Comparison of ENCODE assay signal across 8 cellular contexts in the genomic region with DNA sequence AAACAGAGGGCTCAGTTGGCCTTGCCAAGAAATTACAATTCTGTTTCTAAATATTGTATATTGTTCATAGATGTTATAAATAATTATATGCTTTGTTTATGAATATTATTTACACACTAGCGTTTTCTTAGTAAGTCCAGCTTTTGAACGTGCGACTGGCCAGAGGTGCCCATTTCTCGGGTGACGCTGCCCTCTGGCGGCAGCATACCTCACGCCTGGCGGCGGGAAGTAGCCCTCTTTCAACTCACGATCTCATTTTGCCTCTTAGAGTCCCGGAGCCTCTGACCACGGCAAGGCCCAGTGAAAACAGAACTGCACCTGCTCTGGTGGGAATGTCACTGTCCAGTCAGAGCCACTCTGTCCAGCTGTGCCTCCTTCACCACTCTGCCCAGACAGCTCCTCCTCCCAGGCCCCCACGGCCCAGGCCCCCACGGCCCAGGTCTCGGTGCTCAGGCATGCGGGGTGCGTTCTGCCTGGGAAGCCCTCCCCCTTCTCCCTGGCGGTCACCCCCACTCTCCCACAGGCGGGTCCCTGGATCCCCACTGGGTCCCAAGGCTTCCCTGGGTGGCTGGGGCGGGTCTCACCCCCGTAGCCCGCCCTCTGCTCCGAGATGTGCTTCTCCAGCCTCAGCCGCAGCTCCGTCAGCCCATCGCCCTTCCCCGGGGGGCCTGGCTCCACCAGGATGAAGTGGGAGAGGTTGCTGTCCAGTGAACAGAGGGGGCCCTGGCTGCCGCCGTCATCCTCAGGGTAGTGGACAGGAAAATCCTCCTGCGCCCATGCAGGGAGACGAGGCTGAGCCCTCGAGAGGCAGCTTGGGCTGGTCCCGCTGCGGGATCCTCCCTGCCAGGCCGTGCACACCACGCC. TPM values are rescaled to one million over a fixed set of nuclear protein-coding genes. Genes with fewer than 3 reads are reported as not detected.
DNase-seq lines count a peak whose midpoint lies in the region; ATAC-seq and TF ChIP-seq lines count a peak whose summit lies in the region.

No MANE protein-coding gene starts in this region.

- TF ChIP-seq POLR2A in Peyer's patch (IDR thresholded peaks at IDR 0.05): no peak
- no peak for TF ChIP-seq POLR2A in upper lobe of left lung (IDR thresholded peaks at IDR 0.05)

- H3K4me3 Mint-ChIP-seq in CD8-positive, alpha-beta memory T cell: no peak overlapping the region

- no peaks in the 10 kb centered on the region for H3K27me3 Mint-ChIP-seq in CD8-positive, alpha-beta memory T cell

- H3K27ac Mint-ChIP-seq in CD8-positive, alpha-beta memory T cell: peak overlapping the region in 1 of 8 donors; percentile 33

- no peak for ATAC-seq in foreskin keratinocyte
- peak; percentile 65 to 87 for ATAC-seq in upper lobe of left lung (ENCODE audit: low FRiP score in 2 of 2)
- no peak for ATAC-seq in GM21367 (IDR thresholded peaks at IDR 0.05; ENCODE audit: unreplicated experiment)

- no peaks in the 10 kb centered on the region for H3K9me3 Mint-ChIP-seq in CD8-positive, alpha-beta memory T cell

- no peak overlapping the region for H3K27ac ChIP-seq in CD8-positive, alpha-beta memory T cell (ENCODE audit: low read depth, low read length)
- H3K27ac ChIP-seq in Peyer's patch (no peak overlapping the region), foreskin keratinocyte (no peak overlapping the region), upper lobe of left lung (peak overlapping the region in 1 of 4 donors; percentile 28)

- H3K4me3 ChIP-seq in CD8-positive, alpha-beta memory T cell (ENCODE audit: low read length): no peak overlapping the region
- H3K4me3 ChIP-seq in Peyer's patch: peak overlapping the region in 2 of 4 donors; percentile 27 to 38
- H3K4me3 ChIP-seq in upper lobe of left lung: no peak overlapping the region

- DNase-seq in CD8-positive, alpha-beta memory T cell: peak; percentile 47 to 70 (median 50)
- DNase-seq in HPDE6-E6E7 (ENCODE audit: extremely low spot score) (peak; percentile 69), Peyer's patch (peak; percentile 69 to 89 (median 85)), foreskin keratinocyte (peak in 1 of 2 donors; percentile 18), nucleus accumbens (lab: John Stamatoyannopoulos, UW) (peak in 38 of 56 donors; percentile 1 to 78 (median 34)), upper lobe of left lung (peak; percentile 76 to 93)
- peak; percentile 84 for DNase-seq in activated effector memory CD4-positive, alpha-beta T cell treated with anti-CD3 and anti-CD28 coated beads, Interleukin-2, amount 50 U/mL, for 16 hours

- POLR2A ChIA-PET in CD8-positive, alpha-beta memory T cell (lab: Charles Lee): interaction anchor here (0.6 to 2.2 kb wide), 2 partner anchors 19 to 115 kb away, joined by 3 to 12 read pairs; a partner anchor contains a TSS

- no peaks in the 10 kb centered on the region for H3K27me3 ChIP-seq in CD8-positive, alpha-beta memory T cell (ENCODE audit: insufficient read depth, low read length, poor library complexity, severe bottlenecking)
- H3K27me3 ChIP-seq in Peyer's patch (no peaks in the 10 kb centered on the region), foreskin keratinocyte (no peaks in the 10 kb centered on the region), upper lobe of left lung (no peaks in the 10 kb centered on the region)

- no peak for TF ChIP-seq EP300 in upper lobe of left lung (IDR thresholded peaks at IDR 0.05)

- TF ChIP-seq CTCF in Peyer's patch (IDR thresholded peaks at IDR 0.05) (peak; percentile 74 to 88 (median 84)), foreskin keratinocyte (conservative IDR thresholded peaks at IDR 0.05) (peak; percentile 88), upper lobe of left lung (IDR thresholded peaks at IDR 0.05) (peak; percentile 76 to 85 (median 82))

- no peaks in the 10 kb centered on the region for H3K36me3 ChIP-seq in CD8-positive, alpha-beta memory T cell (ENCODE audit: insufficient read depth, low read length)
- H3K36me3 ChIP-seq in Peyer's patch (no peaks in the 10 kb centered on the region), upper lobe of left lung (no peaks in the 10 kb centered on the region)

- WGBS in upper lobe of left lung, 2 donors: 38 to 58% methylated on average over 22 to 35 of the region's 36 CpGs

- H3K36me3 Mint-ChIP-seq in CD8-positive, alpha-beta memory T cell: no peaks in the 10 kb centered on the region

- peaks cover 9% of the 10 kb centered on the region for H3K4me1 ChIP-seq in CD8-positive, alpha-beta memory T cell (ENCODE audit: insufficient read depth, low read length)
- H3K4me1 ChIP-seq in Peyer's patch (peaks cover 4 to 13% (median 7%) of the 10 kb centered on the region in 4 donors), foreskin keratinocyte (no peaks in the 10 kb centered on the region), upper lobe of left lung (peaks cover 6 to 15% (median 15%) of the 10 kb centered on the region in 4 donors)

- CTCF ChIA-PET in CD8-positive, alpha-beta memory T cell (lab: Charles Lee): interaction anchor here (0.6 to 11.1 kb wide), 44 partner anchors 8 to 671 kb away, joined by 3 to 317 read pairs (median 5); a partner anchor contains a TSS

- peaks cover 0 to 3% (median 2%) of the 10 kb centered on the region in 3 donors for H3K4me1 Mint-ChIP-seq in CD8-positive, alpha-beta memory T cell

- H3K9me3 ChIP-seq in CD8-positive, alpha-beta memory T cell (ENCODE audit: low read length): no peaks in the 10 kb centered on the region
- H3K9me3 ChIP-seq in Peyer's patch (no peaks in the 10 kb centered on the region), upper lobe of left lung (no peaks in the 10 kb centered on the region)

RNA-seq across cellular contexts. Expression of a gene that starts 19.3 kb away (rescaled TPM):
- 10 to 100 TPM; 79.6 to 84.1 TPM for total RNA-seq in CD8-positive, alpha-beta memory T cell
- polyA plus RNA-seq in CD8-positive, alpha-beta memory T cell: 85.6 TPM
- total RNA-seq in Peyer's patch (10 to 100 TPM; 16.5 to 40.2 (median 34.1) TPM), foreskin keratinocyte (66.7 and 70.1 TPM in 2 replicates), upper lobe of left lung (10 to 100 TPM; 28.9 to 69.4 (median 50.3) TPM)
- polyA plus RNA-seq in foreskin keratinocyte: 58.5 and 64.5 TPM in 2 replicates

RNA-seq across cellular contexts. Expression of a gene that starts 24.4 kb away (rescaled TPM):
- not detected for total RNA-seq in CD8-positive, alpha-beta memory T cell
- not detected for polyA plus RNA-seq in CD8-positive, alpha-beta memory T cell
- 10 to 100 TPM in 3 of 4 donors, 1 to 10 TPM in 1; 8.1 to 24.2 (median 16.3) TPM for total RNA-seq in Peyer's patch
- not detected in 2 replicates for total RNA-seq in foreskin keratinocyte
- not detected in 2 replicates for polyA plus RNA-seq in foreskin keratinocyte
- not detected for total RNA-seq in upper lobe of left lung

RNA-seq across cellular contexts. Expression of a gene that starts 24.9 kb away (rescaled TPM):
- total RNA-seq in CD8-positive, alpha-beta memory T cell: 1 to 10 TPM; 2.6 to 3.4 TPM
- 5.7 TPM for polyA plus RNA-seq in CD8-positive, alpha-beta memory T cell
- total RNA-seq in Peyer's patch (10 to 100 TPM; 50.6 to 66.4 (median 54.2) TPM), foreskin keratinocyte (not detected in 2 replicates), upper lobe of left lung (10 to 100 TPM; 18.0 to 45.4 (median 32.7) TPM)
- not detected in 2 replicates for polyA plus RNA-seq in foreskin keratinocyte

RNA-seq across cellular contexts. Expression of a gene that starts 42.8 kb away (rescaled TPM):
- total RNA-seq in CD8-positive, alpha-beta memory T cell: 100 to 1,000 TPM; 176 to 189 TPM
- polyA plus RNA-seq in CD8-positive, alpha-beta memory T cell: 107 TPM
- 100 to 1,000 TPM in 2 of 4 donors, 10 to 100 TPM in 2; 49.2 to 124 (median 100) TPM for total RNA-seq in Peyer's patch
- 240 and 248 TPM in 2 replicates for total RNA-seq in foreskin keratinocyte
- 454 and 491 TPM in 2 replicates for polyA plus RNA-seq in foreskin keratinocyte
- total RNA-seq in upper lobe of left lung: 1,000 to 10,000 TPM in 1 of 6 donors, 100 to 1,000 TPM in 5; 398 to 1,053 (median 787) TPM

Comparison
In these comparisons a context has a peak if more than half of its experiments do, and no peak if none do; other contexts are left out.
1. ATAC-seq: peak in upper lobe of left lung (2 of 2); none in foreskin keratinocyte (single experiment) and GM21367 (single experiment).
2. RNA of a gene that starts 24.9 kb away (total RNA-seq): 50.6 to 66.4 TPM in Peyer's patch and 18.0 to 45.4 TPM in upper lobe of left lung; 2.6 to 3.4 TPM in CD8-positive, alpha-beta memory T cell and not detected in foreskin keratinocyte; every median in the first group is over 4 times any median in the second.
3. Peak in every context shown above with its lines, with median percentiles within 50 percentile points of each other: CTCF ChIP-seq.